Comparison of ENCODE assay signal across 21 cellular contexts in the genomic region with DNA sequence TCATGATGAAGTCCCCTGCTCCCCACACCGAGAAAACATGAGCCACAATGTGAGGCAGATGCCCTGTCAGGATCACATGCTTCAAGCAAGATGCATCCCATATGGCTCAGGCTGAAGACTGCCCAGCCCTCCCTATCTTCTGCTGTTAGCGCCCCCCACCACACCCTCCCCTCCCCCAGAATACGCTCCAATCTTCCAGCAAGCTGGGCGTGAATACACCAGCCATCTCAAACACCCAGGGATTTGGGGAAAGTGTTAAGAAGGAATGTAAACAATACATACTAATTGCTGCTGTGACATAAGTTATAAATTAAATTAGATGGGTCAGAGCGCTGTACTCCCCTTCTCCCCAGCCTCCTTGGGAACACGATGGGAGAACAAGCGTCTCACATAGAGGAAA. TPM values are rescaled to one million over a fixed set of nuclear protein-coding genes. Genes with fewer than 3 reads are reported as not detected.
DNase-seq lines count a peak whose midpoint lies in the region; ATAC-seq and TF ChIP-seq lines count a peak whose summit lies in the region.
"Had no signal": no experiment of that assay in that cellular context is flagged by ENCODE, and none has a peak within 500 bp of the region (broad histone marks: within the 10 kb centered on the region; RNA-seq: fewer than 3 reads in every experiment).

No MANE protein-coding gene starts in this region.

- H3K27ac Mint-ChIP-seq in glutamatergic neuron (ENCODE audit: unreplicated experiment) (peak overlapping the region; percentile 76), nephron progenitor cell (peak overlapping the region; percentile 56)
- H3K27ac Mint-ChIP-seq: CD4-positive, CD25-positive, alpha-beta regulatory T cell; CD8-positive, alpha-beta memory T cell; H9 had no signal

- no peaks in the 10 kb centered on the region for H3K4me1 ChIP-seq in mucosa of descending colon (ENCODE audit: low read depth)
- H3K4me1 ChIP-seq: BE2C had no signal

- H3K4me3 ChIP-seq in mucosa of descending colon, result no peak overlapping the region

- ATAC-seq in GM21723 (IDR thresholded peaks at IDR 0.05; ENCODE audit: unreplicated experiment) (no peak), HG02884 (IDR thresholded peaks at IDR 0.05; ENCODE audit: unreplicated experiment) (no peak), mucosa of descending colon (no peak)

- no peaks in the 10 kb centered on the region for H3K36me3 ChIP-seq in mucosa of descending colon (ENCODE audit: low read depth)
- H3K36me3 ChIP-seq: BE2C had no signal

- H3K36me3 Mint-ChIP-seq in glutamatergic neuron (ENCODE audit: unreplicated experiment) (no peaks in the 10 kb centered on the region), nephron progenitor cell (ENCODE audit: low read depth) (no peaks in the 10 kb centered on the region)
- H3K36me3 Mint-ChIP-seq: CD4-positive, CD25-positive, alpha-beta regulatory T cell; CD8-positive, alpha-beta memory T cell had no signal

- H3K27me3 Mint-ChIP-seq in glutamatergic neuron (ENCODE audit: unreplicated experiment) (peaks cover 5% of the 10 kb centered on the region), nephron progenitor cell (ENCODE audit: low read depth, poor library complexity) (peaks cover 35% of the 10 kb centered on the region)

- TF ChIP-seq CTCF in glutamatergic neuron (IDR thresholded peaks at IDR 0.05; ENCODE audit: partially characterized antibody, unreplicated experiment), result no peak
- TF ChIP-seq CTCF in nephron progenitor cell (IDR thresholded peaks at IDR 0.05), result no peak
- no peak for TF ChIP-seq CTCF in mucosa of descending colon (IDR thresholded peaks at IDR 0.05)

- peaks cover 15% of the 10 kb centered on the region for H3K4me1 Mint-ChIP-seq in glutamatergic neuron (ENCODE audit: low read depth, unreplicated experiment)
- peaks cover 10% of the 10 kb centered on the region for H3K4me1 Mint-ChIP-seq in nephron progenitor cell
- H3K4me1 Mint-ChIP-seq: CD4-positive, CD25-positive, alpha-beta regulatory T cell; CD8-positive, alpha-beta memory T cell had no signal

- DNase-seq in NCI-H2171 treated with DMSO at 0.1 percent for 48 hours (lab: John Stamatoyannopoulos, UW) (peak; percentile 58), NCI-H82 treated with DMSO at 0.1 percent for 48 hours (lab: John Stamatoyannopoulos, UW; ENCODE audit: unreplicated experiment) (peak; percentile 17), glutamatergic neuron (no peak), nephron progenitor cell (no peak), mucosa of descending colon (no peak)
- DNase-seq in stimulated activated CD4-positive, alpha-beta T cell treated with anti-CD3 and anti-CD28 coated beads, Interleukin-4, amount 100 ng/mL, for 4 hours, result no peak
- DNase-seq: ACHN; BE2C; C1 segment of cervical spinal cord; CD4-positive, CD25-positive, alpha-beta regulatory T cell; CD8-positive, alpha-beta memory T cell; COR-L47; DMS153; DMS79; GDM1; GOT3; H9 had no signal

- intact Hi-C loops in mucosa of descending colon (cut with DNase I, micrococcal nuclease), result no loop called here

- peak overlapping the region; percentile 46 for H3K4me3 Mint-ChIP-seq in glutamatergic neuron (ENCODE audit: unreplicated experiment)
- no peak overlapping the region for H3K4me3 Mint-ChIP-seq in nephron progenitor cell
- H3K4me3 Mint-ChIP-seq: CD4-positive, CD25-positive, alpha-beta regulatory T cell; CD8-positive, alpha-beta memory T cell; H9 had no signal

- H3K9me3 Mint-ChIP-seq in glutamatergic neuron (ENCODE audit: unreplicated experiment) (peaks cover 2% of the 10 kb centered on the region), nephron progenitor cell (no peaks in the 10 kb centered on the region)
- H3K9me3 Mint-ChIP-seq: CD4-positive, CD25-positive, alpha-beta regulatory T cell; H9 had no signal

- H3K9me3 ChIP-seq in mucosa of descending colon, result no peaks in the 10 kb centered on the region
- H3K9me3 ChIP-seq: BE2C had no signal

RNA-seq across cellular contexts. Expression of a gene that starts 55.7 kb away (rescaled TPM):
- 0.10 TPM for total RNA-seq in glutamatergic neuron (ENCODE audit: unreplicated experiment)
- under 1 TPM in 2 of 3 donors, not detected in 1; 0.02 to 0.16 TPM for total RNA-seq in mucosa of descending colon
- total RNA-seq: CD4-positive, CD25-positive, alpha-beta regulatory T cell; CD8-positive, alpha-beta memory T cell; Daoy; HT-29 had no signal

Comparison
In these comparisons a context has a peak if more than half of its experiments do, and no peak if none do; other contexts are left out.
1. DNase-seq: peak in NCI-H2171 treated with DMSO at 0.1 percent for 48 hours (single experiment) and NCI-H82 treated with DMSO at 0.1 percent for 48 hours (single experiment); none in glutamatergic neuron (single experiment), nephron progenitor cell (single experiment), stimulated activated CD4-positive, alpha-beta T cell treated with anti-CD3 and anti-CD28 coated beads, Interleukin-4, amount 100 ng/mL, for 4 hours (0 of 2) and mucosa of descending colon (0 of 3).